In genomic region chr3:57815034-57815433, GRCh38 we compare ENCODE assay signal across 11 cellular contexts. TPM values are rescaled to one million over a fixed set of nuclear protein-coding genes. Genes with fewer than 3 reads are reported as not detected.
DNase-seq lines count a peak whose midpoint lies in the region; ATAC-seq and TF ChIP-seq lines count a peak whose summit lies in the region.
"Had no signal": no experiment of that assay in that cellular context is flagged by ENCODE, and none has a peak within 500 bp of the region (broad histone marks: within the 10 kb centered on the region; RNA-seq: fewer than 3 reads in every experiment).

No MANE protein-coding gene starts in this region.

- peak; percentile 9 to 78 (median 51) for DNase-seq in CD4-positive, CD25-positive, alpha-beta regulatory T cell
- DNase-seq in Jurkat, Clone E6-1 (ENCODE audit: low read depth, low spot score): peak; percentile 54
- DNase-seq in activated T-cell treated with anti-CD3 and anti-CD28 coated beads for 4 hours (peak; percentile 17), mucosa of descending colon (no peak), esophagus squamous epithelium (lab: John Stamatoyannopoulos, UW) (no peak), SKM-1 (lab: John Stamatoyannopoulos, UW; ENCODE audit: unreplicated experiment) (no peak), ACHN (no peak), NCI-H1694 (lab: John Stamatoyannopoulos, UW) (no peak)
- DNase-seq: NCI-H226 had no signal

- no peaks in the 10 kb centered on the region for H3K36me3 ChIP-seq in CD4-positive, CD25-positive, alpha-beta regulatory T cell (ENCODE audit: control insufficient read depth, insufficient read depth, low read length)
- no peaks in the 10 kb centered on the region for H3K36me3 ChIP-seq in mucosa of descending colon (ENCODE audit: low read depth)
- H3K36me3 ChIP-seq in esophagus squamous epithelium: no peaks in the 10 kb centered on the region

- no peaks in the 10 kb centered on the region for H3K27me3 ChIP-seq in CD4-positive, CD25-positive, alpha-beta regulatory T cell (ENCODE audit: control insufficient read depth, insufficient read depth, low read length)
- no peaks in the 10 kb centered on the region for H3K27me3 ChIP-seq in esophagus squamous epithelium

- H3K27ac Mint-ChIP-seq in CD4-positive, CD25-positive, alpha-beta regulatory T cell: peak overlapping the region; percentile 41 to 77 (median 49)
- H3K27ac Mint-ChIP-seq: progenitor cell of endocrine pancreas had no signal

- peak overlapping the region; percentile 72 for H3K4me3 ChIP-seq in CD4-positive, CD25-positive, alpha-beta regulatory T cell (ENCODE audit: low read depth, low read length)
- peak overlapping the region; percentile 17; the same call in 1 of the 2 replicates for H3K4me3 ChIP-seq in Jurkat, Clone E6-1 (ENCODE audit: low read length)
- no peak overlapping the region for H3K4me3 ChIP-seq in mucosa of descending colon
- H3K4me3 ChIP-seq in esophagus squamous epithelium: no peak overlapping the region

- peak overlapping the region; percentile 65 to 75 (median 68) for H3K4me3 Mint-ChIP-seq in CD4-positive, CD25-positive, alpha-beta regulatory T cell

- H3K9me3 ChIP-seq in CD4-positive, CD25-positive, alpha-beta regulatory T cell (ENCODE audit: control insufficient read depth in 2 of 2, low read length in 2 of 2): no peaks in the 10 kb centered on the region
- H3K9me3 ChIP-seq in mucosa of descending colon (no peaks in the 10 kb centered on the region), esophagus squamous epithelium (peaks cover 0 to 3% (median 0%) of the 10 kb centered on the region in 3 donors)

- H3K9me3 Mint-ChIP-seq in CD4-positive, CD25-positive, alpha-beta regulatory T cell: peaks cover 0 to 4% (median 0%) of the 10 kb centered on the region in 7 donors

- no peaks in the 10 kb centered on the region for H3K27me3 Mint-ChIP-seq in CD4-positive, CD25-positive, alpha-beta regulatory T cell
- H3K27me3 Mint-ChIP-seq: progenitor cell of endocrine pancreas had no signal

- in situ Hi-C loops in ACHN (cut with HindIII; ENCODE audit: low pct_ligation_motif_present, low pct_unique_long_range_greater_than_20kb, low sequenced_read_pairs): no loop called here

- WGBS in esophagus squamous epithelium, 2 donors: 75 to 87% methylated on average over 6 of the region's 6 CpGs

- peak overlapping the region; percentile 42 for H3K27ac ChIP-seq in CD4-positive, CD25-positive, alpha-beta regulatory T cell (ENCODE audit: insufficient read depth, low read length, poor library complexity, severe bottlenecking)
- H3K27ac ChIP-seq in esophagus squamous epithelium: no peak overlapping the region
- H3K27ac ChIP-seq: VCaP had no signal

- TF ChIP-seq POLR2A in esophagus squamous epithelium (IDR thresholded peaks at IDR 0.05): no peak

- intact Hi-C loops in mucosa of descending colon (cut with DNase I, micrococcal nuclease) (no loop called here), esophagus squamous epithelium (cut with DNase I) (no loop called here)

- peaks cover 5% of the 10 kb centered on the region for H3K36me3 Mint-ChIP-seq in CD4-positive, CD25-positive, alpha-beta regulatory T cell

- ATAC-seq in CD4-positive, CD25-positive, alpha-beta regulatory T cell (ENCODE audit: low read depth in 2 of 2): peak; percentile 83 to 92
- ATAC-seq in mucosa of descending colon: peak; percentile 54

- peaks cover 23% of the 10 kb centered on the region for H3K4me1 ChIP-seq in CD4-positive, CD25-positive, alpha-beta regulatory T cell (ENCODE audit: control insufficient read depth, insufficient read depth, low read length, poor library complexity, severe bottlenecking)
- no peaks in the 10 kb centered on the region for H3K4me1 ChIP-seq in mucosa of descending colon (ENCODE audit: low read depth)
- peaks cover 0 to 10% (median 0%) of the 10 kb centered on the region in 3 donors for H3K4me1 ChIP-seq in esophagus squamous epithelium

- peaks cover 28 to 61% (median 47%) of the 10 kb centered on the region in 4 donors for H3K4me1 Mint-ChIP-seq in CD4-positive, CD25-positive, alpha-beta regulatory T cell

- no peak for TF ChIP-seq CTCF in mucosa of descending colon (IDR thresholded peaks at IDR 0.05)
- no peak for TF ChIP-seq CTCF in esophagus squamous epithelium (IDR thresholded peaks at IDR 0.05)

RNA-seq across cellular contexts. Expression of gene SLMAP, which starts 58.9 kb away (rescaled TPM):
- 84.9 TPM for total RNA-seq in CD4-positive, CD25-positive, alpha-beta regulatory T cell
- polyA plus RNA-seq in CD4-positive, CD25-positive, alpha-beta regulatory T cell: 10 to 100 TPM; 13.5 to 24.6 (median 19.5) TPM
- 30.3 TPM for polyA plus RNA-seq in Jurkat, Clone E6-1 (2012; ENCODE audit: insufficient read depth, insufficient read length)
- total RNA-seq in mucosa of descending colon (100 to 1,000 TPM in 1 of 3 donors, 10 to 100 TPM in 2; 73.8 to 298 (median 83.8) TPM), esophagus squamous epithelium (100 to 1,000 TPM in 1 of 4 donors, 10 to 100 TPM in 3; 46.9 to 162 (median 67.9) TPM)

Comparison
In these comparisons a context has a peak if more than half of its experiments do, and no peak if none do; other contexts are left out.
1. DNase-seq: peak in CD4-positive, CD25-positive, alpha-beta regulatory T cell (3 of 3), Jurkat, Clone E6-1 (single experiment) and activated T-cell treated with anti-CD3 and anti-CD28 coated beads for 4 hours (single experiment); none in mucosa of descending colon (0 of 3), esophagus squamous epithelium (single experiment), SKM-1 (single experiment), ACHN (single experiment) and NCI-H1694 (single experiment).
2. H3K4me3 ChIP-seq: peak in CD4-positive, CD25-positive, alpha-beta regulatory T cell (single experiment) and Jurkat, Clone E6-1 (single experiment); none in mucosa of descending colon (single experiment) and esophagus squamous epithelium (0 of 4).